31 cellular contexts compared by ENCODE assay signal in the genomic region with DNA sequence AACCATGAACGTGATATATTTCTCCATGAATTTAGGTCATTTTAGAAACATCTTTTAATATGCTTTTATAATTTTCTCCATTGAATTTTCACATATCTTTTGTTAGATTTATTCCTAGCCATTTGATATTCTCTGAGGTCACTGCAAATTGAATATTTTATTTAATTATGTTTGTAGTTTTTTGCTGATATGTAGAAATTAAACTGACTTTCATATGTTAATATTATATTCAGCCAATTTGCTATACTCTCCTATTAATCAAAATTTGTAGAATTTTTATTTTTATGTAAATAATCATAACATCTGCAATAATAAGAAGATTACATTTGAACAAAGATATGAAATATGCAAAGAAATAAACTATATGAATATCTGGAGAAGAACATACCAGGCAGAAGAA.
"Had no signal": no experiment of that assay in that cellular context is flagged by ENCODE, and none has a peak within 500 bp of the region (broad histone marks: within the 10 kb centered on the region; RNA-seq: fewer than 3 reads in every experiment).

No MANE protein-coding gene starts in this region.

- H3K27me3 ChIP-seq: ascending aorta, breast epithelium, cardiac muscle cell, dorsolateral prefrontal cortex, esophagus muscularis mucosa, foreskin keratinocyte, gastroesophageal sphincter, heart right ventricle had no signal

- H3K4me1 ChIP-seq: ascending aorta, breast epithelium, esophagus muscularis mucosa, gastroesophageal sphincter, heart right ventricle had no signal

- ATAC-seq: activated CD4-positive, alpha-beta T cell treated with anti-CD3 and anti-CD28 coated beads for 36 hours; activated CD8-positive, alpha-beta memory T cell treated with anti-CD3 and anti-CD28 coated beads, Interleukin-2, amount 10 ng/mL, durations not matched to agents 7 days and 5 days; activated CD8-positive, alpha-beta T cell treated with anti-CD3 and anti-CD28 coated beads, Interleukin-2, amount 10 ng/mL, durations not matched to agents 7 days and 5 days; activated naive CD4-positive, alpha-beta T cell treated with anti-CD3 and anti-CD28 coated beads, Interleukin-2, amount 50 U/mL, for 72 hours; foreskin keratinocyte; gastroesophageal sphincter; heart right ventricle; T-helper 17 cell had no signal

- DNase-seq: activated CD4-positive, alpha-beta memory T cell treated with anti-CD3 and anti-CD28 coated beads for 36 hours; activated CD4-positive, alpha-beta T cell treated with anti-CD3 and anti-CD28 coated beads for 36 hours; activated CD4-positive, alpha-beta T cell treated with anti-CD3 and anti-CD28 coated beads, Interleukin-2, amount 10 ng/mL, durations not matched to agents 24 days and 14 days; activated CD4-positive, CD25-positive, alpha-beta regulatory T cell; activated CD4-positive, CD25-positive, alpha-beta regulatory T cell treated with anti-CD3 and anti-CD28 coated beads, Interleukin-2, amount 50 U/mL, for 72 hours; activated CD8-positive, alpha-beta memory T cell treated with anti-CD3 and anti-CD28 coated beads, Interleukin-2, amount 10 ng/mL, durations not matched to agents 7 days and 5 days; activated CD8-positive, alpha-beta memory T cell treated with anti-CD3 and anti-CD28 coated beads, Interleukin-2, amount 50 U/mL, for 4 hours; activated CD8-positive, alpha-beta T cell treated with anti-CD3 and anti-CD28 coated beads, Interleukin-2, amount 10 ng/mL, durations not matched to agents 7 days and 5 days; activated effector memory CD4-positive, alpha-beta T cell treated with anti-CD3 and anti-CD28 coated beads, Interleukin-2, amount 50 U/mL, for 16 hours; activated naive CD4-positive, alpha-beta T cell treated with anti-CD3 and anti-CD28 coated beads, Interleukin-2, amount 10 ng/mL, durations not matched to agents 7 days and 5 days; activated naive CD8-positive, alpha-beta T cell treated with anti-CD3 and anti-CD28 coated beads, Interleukin-2, amount 10 ng/mL, durations not matched to agents 7 days and 5 days; activated T-cell treated with anti-CD3 and anti-CD28 coated beads, Interleukin-2, amount 50 U/mL, for 1 hour; activated T-cell treated with anti-CD3 and anti-CD28 coated beads, Interleukin-2, amount 50 U/mL, for 48 hours; central memory CD4-positive, alpha-beta T cell; cerebellar nuclear complex; dorsolateral prefrontal cortex; effector memory CD4-positive, alpha-beta T cell; endodermal cell; erythroblast; foreskin keratinocyte; heart right ventricle; T-helper 1 cell; T-helper 17 cell; T1000 had no signal

- H3K4me3 ChIP-seq: ascending aorta, breast epithelium, cardiac muscle cell, coronary artery, dorsolateral prefrontal cortex, esophagus muscularis mucosa, gastroesophageal sphincter, heart right ventricle had no signal

- H3K36me3 ChIP-seq: ascending aorta, breast epithelium, cardiac muscle cell, esophagus muscularis mucosa, gastroesophageal sphincter, heart right ventricle had no signal

- H3K9me3 ChIP-seq: ascending aorta, breast epithelium, esophagus muscularis mucosa, gastroesophageal sphincter had no signal

- H3K27ac ChIP-seq: ascending aorta, breast epithelium, cardiac muscle cell, coronary artery, dorsolateral prefrontal cortex, esophagus muscularis mucosa, foreskin keratinocyte, gastroesophageal sphincter, heart right ventricle had no signal
